Comparison of ENCODE assay signal across 18 cellular contexts in genomic region chr3:117914540-117914939, GRCh38.
DNase-seq lines count a peak whose midpoint lies in the region; ATAC-seq and TF ChIP-seq lines count a peak whose summit lies in the region.
"Had no signal": no experiment of that assay in that cellular context is flagged by ENCODE, and none has a peak within 500 bp of the region (broad histone marks: within the 10 kb centered on the region; RNA-seq: fewer than 3 reads in every experiment).

No MANE protein-coding gene starts in this region.

- no peaks in the 10 kb centered on the region for H3K9me3 ChIP-seq in IMR-90 (ENCODE audit: control insufficient read depth, insufficient read depth, low read length)
- no peaks in the 10 kb centered on the region for H3K9me3 ChIP-seq in smooth muscle cell (replicated peaks; ENCODE audit: low read depth)
- H3K9me3 ChIP-seq: BLaER1 treated with 17β-estradiol and CSF1 and Interleukin-3, amounts not matched to agents 10 nM and 100 nM; Caco-2 had no signal

- H3K4ac ChIP-seq in IMR-90 (ENCODE audit: low read depth, low read length) = no peak overlapping the region

- no peak overlapping the region for H2BK5ac ChIP-seq in IMR-90 (ENCODE audit: low read depth, low read length, poor library complexity, severe bottlenecking)

- no peaks in the 10 kb centered on the region for H3F3A ChIP-seq in smooth muscle cell (ENCODE audit: low read depth)

- H4K20me1 ChIP-seq in IMR-90 (ENCODE audit: insufficient read depth, low read length) (no peaks in the 10 kb centered on the region), smooth muscle cell (ENCODE audit: low read depth) (no peaks in the 10 kb centered on the region)
- H4K20me1 ChIP-seq: BLaER1 treated with 17β-estradiol and CSF1 and Interleukin-3, amounts not matched to agents 10 nM and 100 nM had no signal

- no peak overlapping the region for H2BK20ac ChIP-seq in IMR-90 (ENCODE audit: low read depth, low read length)

- no CpG with 5 or more reads among the region's 6 CpGs for WGBS in IMR-90 (ENCODE audit: extremely low coverage in 2 of 2, insufficient read length in 1 of 2), 2 experiments
- 46% methylated on average over 6 of the region's 6 CpGs for WGBS in smooth muscle cell (ENCODE audit: low lambda C conversion rate)

- DNase-seq in IMR-90 (no peak), SHP77 treated with DMSO at 0.1 percent for 48 hours (lab: John Stamatoyannopoulos, UW) (peak; percentile 76), smooth muscle cell (lab: John Stamatoyannopoulos, UW; ENCODE audit: unreplicated experiment) (no peak), NCI-H1048 (lab: John Stamatoyannopoulos, UW) (no peak), NCI-H526 (lab: John Stamatoyannopoulos, UW) (no peak)
- no peak for DNase-seq in stimulated activated CD4-positive, alpha-beta T cell treated with anti-CD3 and anti-CD28 coated beads, Interleukin-4, amount 100 ng/mL, for 4 hours
- DNase-seq: 8988T; ACHN; Caco-2; Calu3; CD4-positive, alpha-beta T cell; CD8-positive, alpha-beta T cell; DMS79 treated with DMSO at 0.1 percent for 48 hours; GF-D8 had no signal

- no peak overlapping the region for H4K91ac ChIP-seq in IMR-90 (ENCODE audit: insufficient read depth, low read depth, low read length)

- intact Hi-C loops in IMR-90 (cut with micrococcal nuclease) = no loop called here

- no peak overlapping the region for H2BK120ac ChIP-seq in IMR-90 (ENCODE audit: low read depth, low read length)

- no peak overlapping the region for H2AK9ac ChIP-seq in IMR-90 (replicated peaks; ENCODE audit: low read depth, low read length, poor library complexity)

- H3K4me2 ChIP-seq in IMR-90 (ENCODE audit: low read depth, low read length) (peak overlapping the region; percentile 61), smooth muscle cell (peak overlapping the region; percentile 43)
- H3K4me2 ChIP-seq: BLaER1 treated with 17β-estradiol and CSF1 and Interleukin-3, amounts not matched to agents 10 nM and 100 nM had no signal

- no TSS peak for BruUV-seq in IMR-90 (replicated peaks; lab: Mats Ljungman, UMichigan)

- no peak overlapping the region for H4K5ac ChIP-seq in IMR-90 (ENCODE audit: low read depth, low read length)

- CTCF ChIA-PET in IMR-90 (lab: Yijun Ruan, JAX) = interaction anchor here (0.9 kb wide), 1 partner anchor 83 kb away, joined by 3 read pairs; no protein-coding TSS in a partner anchor

- H3K9me1 ChIP-seq in IMR-90 (ENCODE audit: insufficient read depth, low read length) = no peaks in the 10 kb centered on the region

- H3K4me3 ChIP-seq in IMR-90 (ENCODE audit: insufficient read depth, low read depth, low read length) (no peak overlapping the region), smooth muscle cell (no peak overlapping the region)
- H3K4me3 ChIP-seq: BLaER1 treated with 17β-estradiol and CSF1 and Interleukin-3, amounts not matched to agents 10 nM and 100 nM had no signal

- no peak for TF ChIP-seq RAD21 in IMR-90 (IDR thresholded peaks at IDR 0.05; ENCODE audit: low read length)

- H3K23ac ChIP-seq in IMR-90 (ENCODE audit: low read depth, low read length) = no peak overlapping the region

- H3K4me1 ChIP-seq in IMR-90 (ENCODE audit: control insufficient read depth, insufficient read depth, low read length) (peaks cover 4% of the 10 kb centered on the region), smooth muscle cell (ENCODE audit: low read depth) (no peaks in the 10 kb centered on the region)
- H3K4me1 ChIP-seq: BLaER1 treated with 17β-estradiol and CSF1 and Interleukin-3, amounts not matched to agents 10 nM and 100 nM; Caco-2 had no signal

- ATAC-seq in IMR-90 (ENCODE audit: low read depth) (no peak), SK-N-SH treated with all-trans-retinoic acid at 6 μM for 48 hours (no peak), HG03025 (IDR thresholded peaks at IDR 0.05; ENCODE audit: low FRiP score, unreplicated experiment) (no peak)
- ATAC-seq: CD8-positive, alpha-beta T cell had no signal

- no peaks in the 10 kb centered on the region for H3K79me1 ChIP-seq in IMR-90 (ENCODE audit: low read depth in 1 of 2, low read length in 2 of 2)

- in situ Hi-C loops in IMR-90 (cut with MboI; ENCODE audit: low sequenced_read_pairs) = no loop called here

- no peak overlapping the region for H2AFZ ChIP-seq in IMR-90 (replicated peaks; ENCODE audit: low read length, poor library complexity)
- no peak overlapping the region for H2AFZ ChIP-seq in smooth muscle cell (ENCODE audit: low read depth)

- no peaks in the 10 kb centered on the region for H3K36me3 ChIP-seq in IMR-90 (ENCODE audit: control insufficient read depth, insufficient read depth, low read length)
- H3K36me3 ChIP-seq in smooth muscle cell (ENCODE audit: low read depth) = no peaks in the 10 kb centered on the region
- H3K36me3 ChIP-seq: BLaER1 treated with 17β-estradiol and CSF1 and Interleukin-3, amounts not matched to agents 10 nM and 100 nM had no signal

- no peak for TF ChIP-seq CTCF in IMR-90 (conservative IDR thresholded peaks at IDR 0.05; ENCODE audit: low read depth, low read length)
- TF ChIP-seq CTCF in smooth muscle cell (IDR thresholded peaks at IDR 0.05; ENCODE audit: borderline replicate concordance, insufficient read depth, poor library complexity, severe bottlenecking) = no peak

- no peak overlapping the region for H2BK15ac ChIP-seq in IMR-90 (ENCODE audit: low read depth, low read length)

- H3K27ac ChIP-seq in IMR-90 (ENCODE audit: insufficient read depth, low read length) (no peak overlapping the region), smooth muscle cell (ENCODE audit: low read depth) (no peak overlapping the region)
- H3K27ac ChIP-seq: BLaER1 treated with 17β-estradiol and CSF1 and Interleukin-3, amounts not matched to agents 10 nM and 100 nM; C4-2B had no signal

- H3K9ac ChIP-seq in IMR-90 (ENCODE audit: low read depth, low read length) (no peak overlapping the region), smooth muscle cell (ENCODE audit: low read depth) (no peak overlapping the region)
- H3K9ac ChIP-seq: BLaER1 treated with 17β-estradiol and CSF1 and Interleukin-3, amounts not matched to agents 10 nM and 100 nM had no signal

- TF ChIP-seq POLR2A in IMR-90 (IDR thresholded peaks at IDR 0.05; ENCODE audit: low read depth, low read length) = no peak

- no peak overlapping the region for H3K18ac ChIP-seq in IMR-90 (ENCODE audit: low read depth, low read length)

- dilution Hi-C loops in IMR-90 (cut with HindIII; ENCODE audit: low sequenced_read_pairs, unreplicated experiment) = no loop called here

- POLR2A ChIA-PET in IMR-90 (lab: Charles Lee; ENCODE audit: unreplicated experiment) = no interaction called here

- no peak overlapping the region for H4K8ac ChIP-seq in IMR-90 (ENCODE audit: low read depth in 2 of 2, low read length in 2 of 2)

- H3K14ac ChIP-seq in IMR-90 (replicated peaks; ENCODE audit: low read depth, low read length) = no peak overlapping the region

- no peak overlapping the region for H2AK5ac ChIP-seq in IMR-90 (ENCODE audit: low read depth, low read length)

- H3K56ac ChIP-seq in IMR-90 (ENCODE audit: extremely low read depth, insufficient read depth, low read length) = no peak overlapping the region

- H3K27me3 ChIP-seq in IMR-90 (ENCODE audit: control insufficient read depth, insufficient read depth, low read length) = no peaks in the 10 kb centered on the region
- no peaks in the 10 kb centered on the region for H3K27me3 ChIP-seq in smooth muscle cell (ENCODE audit: low read depth)
- H3K27me3 ChIP-seq: BLaER1 treated with 17β-estradiol and CSF1 and Interleukin-3, amounts not matched to agents 10 nM and 100 nM had no signal

- H3K79me2 ChIP-seq in smooth muscle cell (ENCODE audit: low read depth) = no peaks in the 10 kb centered on the region

TF ChIP-seq in IMR-90, 13 proteins besides CTCF, POLR2A, EP300 and RAD21:
- TF ChIP-seq MAFK (IDR thresholded peaks at IDR 0.05; ENCODE audit: low read depth, low read length) (no peak), MAZ (IDR thresholded peaks at IDR 0.05; ENCODE audit: borderline replicate concordance, low read depth, low read length) (no peak)

TF ChIP-seq in SK-N-SH treated with all-trans-retinoic acid at 6 μM for 48 hours, 23 proteins besides CTCF, POLR2A, EP300 and RAD21:
- TF ChIP-seq CSRNP3 (CRISPR knock-in tag; IDR thresholded peaks at IDR 0.05) = 0 out of 2 replicates have a peak, but pooled peaks have one; percentile 13
- peak; percentile 74 for TF ChIP-seq ISL1 (CRISPR knock-in tag; IDR thresholded peaks at IDR 0.05)
- no peak for TF ChIP-seq RARB (CRISPR knock-in tag; IDR thresholded peaks at IDR 0.05)
